In the genomic region with DNA sequence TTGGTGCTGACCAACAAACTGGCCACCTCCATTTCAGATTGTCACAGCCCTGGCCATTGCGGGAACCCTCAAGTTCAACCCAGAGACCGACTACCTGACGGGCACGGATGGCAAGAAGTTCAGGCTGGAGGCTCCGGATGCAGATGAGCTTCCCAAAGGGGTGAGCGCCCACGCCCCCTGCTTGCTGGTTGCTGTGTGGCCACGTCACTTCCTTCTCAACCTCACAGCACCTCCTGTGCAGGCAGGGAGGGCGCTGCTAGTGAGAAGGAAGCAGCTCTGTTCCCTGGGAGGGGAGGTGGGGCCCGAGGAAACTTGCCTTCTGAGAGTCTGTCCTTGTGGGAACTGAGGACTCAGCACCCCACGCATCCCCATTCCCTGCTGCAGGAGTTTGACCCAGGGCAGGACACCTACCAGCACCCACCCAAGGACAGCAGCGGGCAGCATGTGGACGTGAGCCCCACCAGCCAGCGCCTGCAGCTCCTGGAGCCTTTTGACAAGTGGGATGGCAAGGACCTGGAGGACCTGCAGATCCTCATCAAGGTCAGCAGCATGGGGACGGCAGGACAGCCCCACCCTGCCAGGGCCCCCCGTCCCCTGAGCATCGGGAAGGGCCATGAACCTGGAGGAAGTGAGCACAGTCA, we compare ENCODE assay signal across 1 cellular context.
TF ChIP-seq lines count a peak whose summit lies in the region.

No MANE protein-coding gene starts in this region.

TF ChIP-seq in HCT116, 20 proteins besides CTCF, POLR2A, EP300 and RAD21 (continued from another document):
- TF ChIP-seq, protein P1, sequence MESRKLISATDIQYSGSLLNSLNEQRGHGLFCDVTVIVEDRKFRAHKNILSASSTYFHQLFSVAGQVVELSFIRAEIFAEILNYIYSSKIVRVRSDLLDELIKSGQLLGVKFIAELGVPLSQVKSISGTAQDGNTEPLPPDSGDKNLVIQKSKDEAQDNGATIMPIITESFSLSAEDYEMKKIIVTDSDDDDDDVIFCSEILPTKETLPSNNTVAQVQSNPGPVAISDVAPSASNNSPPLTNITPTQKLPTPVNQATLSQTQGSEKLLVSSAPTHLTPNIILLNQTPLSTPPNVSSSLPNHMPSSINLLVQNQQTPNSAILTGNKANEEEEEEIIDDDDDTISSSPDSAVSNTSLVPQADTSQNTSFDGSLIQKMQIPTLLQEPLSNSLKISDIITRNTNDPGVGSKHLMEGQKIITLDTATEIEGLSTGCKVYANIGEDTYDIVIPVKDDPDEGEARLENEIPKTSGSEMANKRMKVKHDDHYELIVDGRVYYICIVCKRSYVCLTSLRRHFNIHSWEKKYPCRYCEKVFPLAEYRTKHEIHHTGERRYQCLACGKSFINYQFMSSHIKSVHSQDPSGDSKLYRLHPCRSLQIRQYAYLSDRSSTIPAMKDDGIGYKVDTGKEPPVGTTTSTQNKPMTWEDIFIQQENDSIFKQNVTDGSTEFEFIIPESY (IDR thresholded peaks at IDR 0.05; ENCODE audit: extremely low read depth, insufficient replicate concordance, low read length) = no peak
- TF ChIP-seq YY1 (IDR thresholded peaks at IDR 0.05; ENCODE audit: extremely low read depth, insufficient replicate concordance, low read depth, low read length) (no peak), CEBPB (IDR thresholded peaks at IDR 0.05; ENCODE audit: low read depth) (no peak)
TF ChIP-seq in HCT116: peak in this region for 0.
